ENCODE assay signal across 1 cellular context in genomic region chr3:122577409-122578028, GRCh38.
TF ChIP-seq lines count a peak whose summit lies in the region.

Gene PARP15, plus strand, starts transcription at chr3:122577650. Its CDS starts 18 bp downstream, at chr3:122577668.

TF ChIP-seq in H1, 55 proteins besides CTCF, POLR2A, EP300 and RAD21 (continued from another document):
- no peak for TF ChIP-seq USF2 (IDR thresholded peaks at IDR 0.05; ENCODE audit: low read length)
- TF ChIP-seq CBX5 (IDR thresholded peaks at IDR 0.05; ENCODE audit: low read depth, low read length) = no peak
- no peak for TF ChIP-seq SUZ12 (IDR thresholded peaks at IDR 0.05; ENCODE audit: low read length)
- no peak for TF ChIP-seq YY1 (IDR thresholded peaks at IDR 0.05; ENCODE audit: low read depth, low read length)
- TF ChIP-seq BRCA1 (IDR thresholded peaks at IDR 0.05; ENCODE audit: low read depth, low read length) = no peak
- TF ChIP-seq SRF (IDR thresholded peaks at IDR 0.05; ENCODE audit: low read depth, low read length) = no peak
- no peak for TF ChIP-seq RFX5 (IDR thresholded peaks at IDR 0.05; ENCODE audit: borderline replicate concordance, low read depth, low read length)
- peak; percentile 74 for TF ChIP-seq E2F6 (IDR thresholded peaks at IDR 0.05)
- peak; percentile 36; the same call in 1 of the 2 replicates for TF ChIP-seq MAX (IDR thresholded peaks at IDR 0.05)
- peak in 1 of 2 experiments; percentile 45; a peak in 1 of 4 replicates for TF ChIP-seq HDAC2 (IDR thresholded peaks at IDR 0.05; ENCODE audit: borderline replicate concordance in 1 of 2, low read depth in 2 of 2, low read length in 2 of 2)
- TF ChIP-seq RXRA (IDR thresholded peaks at IDR 0.05; ENCODE audit: insufficient read depth, low read depth, low read length) = no peak
- TF ChIP-seq TBP (IDR thresholded peaks at IDR 0.05; ENCODE audit: low read depth, low read length) = peak; percentile 78
- TF ChIP-seq SP4 (IDR thresholded peaks at IDR 0.05; ENCODE audit: low read length) = no peak
- TF ChIP-seq KDM4A (IDR thresholded peaks at IDR 0.05; ENCODE audit: low read depth, low read length, severe bottlenecking) = peak; percentile 73
- TF ChIP-seq RNF2 (IDR thresholded peaks at IDR 0.05; ENCODE audit: borderline replicate concordance, low read depth, low read length, missing control alignments, poor library complexity, severe bottlenecking) = no peak
- no peak for TF ChIP-seq MAFK (IDR thresholded peaks at IDR 0.05; ENCODE audit: low read depth, low read length)
- TF ChIP-seq ATF2 (IDR thresholded peaks at IDR 0.05; ENCODE audit: low read length) = no peak
- TF ChIP-seq PHF8 (conservative IDR thresholded peaks at IDR 0.05; ENCODE audit: low read depth, low read length) = no peak
- TF ChIP-seq SP1 (IDR thresholded peaks at IDR 0.05; ENCODE audit: low read depth, low read length) = no peak
- TF ChIP-seq ATF3 (IDR thresholded peaks at IDR 0.05; ENCODE audit: insufficient read depth, low read depth, low read length) = no peak
- TF ChIP-seq KDM1A (IDR thresholded peaks at IDR 0.05; ENCODE audit: borderline replicate concordance, low read length) = 0 out of 2 replicates have a peak, but pooled peaks have one; percentile 43
- TF ChIP-seq TCF12 (IDR thresholded peaks at IDR 0.05; ENCODE audit: low read depth, low read length) = no peak
- TF ChIP-seq CHD1 (IDR thresholded peaks at IDR 0.05; ENCODE audit: low read depth, low read length) = no peak
